Comparison of ENCODE assay signal across 16 cellular contexts in the genomic region with DNA sequence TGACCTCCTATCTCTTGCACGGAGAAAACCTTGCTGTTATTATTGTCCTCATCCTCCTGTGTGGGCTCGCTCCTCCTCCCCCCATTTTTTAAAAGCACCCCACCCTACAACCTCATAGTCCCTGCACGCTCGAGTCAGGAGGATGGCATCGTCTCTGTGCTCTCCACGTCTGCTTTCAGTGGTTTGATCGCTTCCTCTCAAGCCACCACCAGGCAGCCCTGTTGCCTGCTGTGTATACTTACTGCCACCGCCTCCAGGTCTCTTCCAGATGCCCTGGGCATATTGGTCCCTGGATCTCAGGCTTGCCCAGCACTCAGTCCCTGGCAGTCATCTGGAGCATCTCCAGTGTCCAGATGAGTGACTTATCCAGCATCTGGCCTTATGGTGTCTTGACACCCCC. TPM values are rescaled to one million over a fixed set of nuclear protein-coding genes. Genes with fewer than 3 reads are reported as not detected.
DNase-seq lines count a peak whose midpoint lies in the region; ATAC-seq, FAIRE-seq and TF ChIP-seq lines count a peak whose summit lies in the region.
"Had no signal": no experiment of that assay in that cellular context is flagged by ENCODE, and none has a peak within 500 bp of the region (broad histone marks: within the 10 kb centered on the region; RNA-seq: fewer than 3 reads in every experiment).

No MANE protein-coding gene starts in this region.

- no peaks in the 10 kb centered on the region for H3K9me3 ChIP-seq in HepG2 (ENCODE audit: low read length)
- H3K9me3 ChIP-seq in right lobe of liver = no peaks in the 10 kb centered on the region
- H3K9me3 ChIP-seq in GM12878 (replicated peaks; ENCODE audit: control insufficient read depth, insufficient read depth, low read length) = no peaks in the 10 kb centered on the region
- peaks cover 4% of the 10 kb centered on the region in 2 donors for H3K9me3 ChIP-seq in muscle layer of duodenum (ENCODE audit: control insufficient read depth in 1 of 2, low read length in 2 of 2)
- no peaks in the 10 kb centered on the region for H3K9me3 ChIP-seq in right cardiac atrium (ENCODE audit: control insufficient read depth, low read length)

- DNase-seq in HepG2 (ENCODE audit: low spot score) (no peak), right lobe of liver (no peak), GM12878 (ENCODE audit: low read depth, low spot score) (no peak), SIG-M5 treated with dmso at 0.1 percent for 504 hours (lab: John Stamatoyannopoulos, UW; ENCODE audit: unreplicated experiment) (no peak), RPMI8226 (no peak), right cardiac atrium (no peak)
- DNase-seq: DMS 273 treated with DMSO at 0.1 percent for 48 hours, HFFc6, NCI-H187, NCI-H345, SK-N-SH had no signal

- CTCF ChIA-PET in HepG2 (lab: Yijun Ruan, JAX; ENCODE audit: low intra/inter-chr PET ratio, low total read pairs) = no interaction called here
- CTCF ChIA-PET in GM12878 (lab: Yijun Ruan, JAX) = no interaction called here

- H2AFZ ChIP-seq in HepG2 (ENCODE audit: low read length) (no peak overlapping the region), GM12878 (ENCODE audit: control insufficient read depth, low read depth, low read length) (no peak overlapping the region)

- H3K4me3 ChIP-seq in HepG2 (replicated peaks in 1 of 3; ENCODE audit: insufficient read depth in 1 of 3, low read depth in 2 of 3, low read length in 3 of 3) (no peak overlapping the region), right lobe of liver (no peak overlapping the region), GM12878 (no peak overlapping the region), muscle layer of duodenum (ENCODE audit: low read depth in 1 of 2, low read length in 2 of 2) (no peak overlapping the region), right cardiac atrium (ENCODE audit: low read length) (no peak overlapping the region)

- H3K36me3 ChIP-seq in HepG2 (replicated peaks in 1 of 2; ENCODE audit: control insufficient read depth in 1 of 2, insufficient read depth in 2 of 2, low read length in 2 of 2) (no peaks in the 10 kb centered on the region), right lobe of liver (no peaks in the 10 kb centered on the region), GM12878 (ENCODE audit: control insufficient read depth in 2 of 2, insufficient read depth in 2 of 2, low read length in 1 of 2) (no peaks in the 10 kb centered on the region), muscle layer of duodenum (ENCODE audit: control insufficient read depth in 1 of 2, insufficient read depth in 2 of 2, low read length in 2 of 2) (no peaks in the 10 kb centered on the region)

- RAD21 ChIA-PET in GM12878 (lab: Charles Lee; ENCODE audit: unreplicated experiment) = no interaction called here

- TF ChIP-seq POLR2A in HepG2 (IDR thresholded peaks at IDR 0.05; ENCODE audit: insufficient read depth in 1 of 2, low read depth in 2 of 2, low read length in 2 of 2) (no peak), right lobe of liver (IDR thresholded peaks at IDR 0.05) (no peak), GM12878 (IDR thresholded peaks at IDR 0.05; ENCODE audit: low read depth, low read length) (no peak)

- in situ Hi-C loops in HepG2 (cut with HindIII; ENCODE audit: extremely low pct_ligation_motif_present, low pct_unique_long_range_greater_than_20kb) = no loop called here
- in situ Hi-C loops in GM12878 (cut with MboI) = no loop called here

- H3K4me1 ChIP-seq in HepG2 (ENCODE audit: insufficient read depth, low read length) = peaks cover 28% of the 10 kb centered on the region
- no peaks in the 10 kb centered on the region for H3K4me1 ChIP-seq in right lobe of liver
- no peaks in the 10 kb centered on the region for H3K4me1 ChIP-seq in GM12878 (ENCODE audit: control insufficient read depth, insufficient read depth, low read length)
- no peaks in the 10 kb centered on the region for H3K4me1 ChIP-seq in muscle layer of duodenum (ENCODE audit: control insufficient read depth in 1 of 2, insufficient read depth in 2 of 2, low read length in 2 of 2)
- H3K4me1 ChIP-seq in right cardiac atrium (ENCODE audit: control insufficient read depth, insufficient read depth, low read length) = no peaks in the 10 kb centered on the region

- TF ChIP-seq RAD21 in HepG2 (CRISPR knock-in tag; IDR thresholded peaks at IDR 0.05) (no peak), GM12878 (IDR thresholded peaks at IDR 0.05; ENCODE audit: insufficient read depth, low read depth, low read length) (no peak)

- H3K27me3 ChIP-seq in HepG2 (ENCODE audit: control insufficient read depth in 1 of 2, insufficient read depth in 2 of 2, low read length in 2 of 2) = peaks cover 0 to 6% of the 10 kb centered on the region in 2 experiments; a peak in 1 of 5 replicates
- H3K27me3 ChIP-seq in right lobe of liver = no peaks in the 10 kb centered on the region
- H3K27me3 ChIP-seq in GM12878 (replicated peaks in 1 of 2; ENCODE audit: control insufficient read depth in 2 of 2, insufficient read depth in 2 of 2, low read length in 1 of 2) = no peaks in the 10 kb centered on the region
- H3K27me3 ChIP-seq in muscle layer of duodenum (ENCODE audit: low read depth, low read length) = no peaks in the 10 kb centered on the region
- H3K27me3 ChIP-seq in right cardiac atrium (ENCODE audit: control insufficient read depth, insufficient read depth) = no peaks in the 10 kb centered on the region

- TF ChIP-seq EP300 in HepG2 (IDR thresholded peaks at IDR 0.05; ENCODE audit: low read depth in 2 of 2, low read length in 2 of 2) = no peak
- TF ChIP-seq EP300 in HepG2 (CRISPR knock-in tag; IDR thresholded peaks at IDR 0.05; ENCODE audit: borderline replicate concordance) = no peak
- TF ChIP-seq EP300 in GM12878 (IDR thresholded peaks at IDR 0.05; ENCODE audit: borderline replicate concordance in 1 of 2, control insufficient read depth in 1 of 2, low read depth in 2 of 2, low read length in 2 of 2) = no peak

- SMC1A ChIA-PET in GM12878 (lab: Charles Lee; ENCODE audit: uncharacterized antibody, unreplicated experiment) = no interaction called here

- POLR2A ChIA-PET in HepG2 (lab: Yijun Ruan, JAX) = no interaction called here
- POLR2A ChIA-PET in GM12878 (lab: Charles Lee) = no interaction called here

- H3K79me2 ChIP-seq in HepG2 (ENCODE audit: insufficient read depth, low read length) (no peaks in the 10 kb centered on the region), GM12878 (ENCODE audit: control insufficient read depth, insufficient read depth, low read length) (no peaks in the 10 kb centered on the region)

- H4K20me1 ChIP-seq in HepG2 (ENCODE audit: insufficient read depth, low read length) (no peaks in the 10 kb centered on the region), GM12878 (ENCODE audit: control insufficient read depth, insufficient read depth) (no peaks in the 10 kb centered on the region)

- 79% methylated on average over 8 of the region's 8 CpGs for WGBS in HepG2 (ENCODE audit: low lambda C conversion rate)
- 64% methylated on average over 7 of the region's 8 CpGs for WGBS in right lobe of liver (ENCODE audit: insufficient coverage, low coverage, low lambda C conversion rate, missing lambda C conversion rate)
- 41% methylated on average over 8 of the region's 8 CpGs for WGBS in GM12878 (ENCODE audit: insufficient coverage, insufficient replicate concordance, low lambda C conversion rate, missing lambda C conversion rate)
- 79% methylated on average over 8 of the region's 8 CpGs for WGBS in right cardiac atrium

- TF ChIP-seq CTCF in HepG2 (CRISPR knock-in tag; IDR thresholded peaks at IDR 0.05) = no peak
- TF ChIP-seq CTCF in right lobe of liver (IDR thresholded peaks at IDR 0.05) = no peak
- TF ChIP-seq CTCF in GM12878 (IDR thresholded peaks at IDR 0.05 in 2 of 3, conservative IDR thresholded peaks at IDR 0.05 in 1 of 3; ENCODE audit: control insufficient read depth in 2 of 3, extremely low read depth in 1 of 3, insufficient read depth in 1 of 3, low read depth in 3 of 3, low read length in 3 of 3) = no peak

- no peak for FAIRE-seq in HepG2 (lab: Jason Lieb, UNC)
- FAIRE-seq in GM12878 (lab: Jason Lieb, UNC) = no peak
- FAIRE-seq: H1, HTR-8/SVneo had no signal

- no peak overlapping the region for H3K4me2 ChIP-seq in HepG2 (ENCODE audit: low read depth, low read length)
- H3K4me2 ChIP-seq in GM12878 (ENCODE audit: control insufficient read depth, insufficient read depth) = no peak overlapping the region
- H3K4me2 ChIP-seq: SK-N-SH had no signal

- ATAC-seq in HepG2 (peak; percentile 47; the same call in 1 of the 3 replicates), right lobe of liver (no peak), GM12878 (peak; percentile 41; the same call in 1 of the 3 replicates), right cardiac atrium (no peak)
- ATAC-seq: Right ventricle myocardium inferior had no signal

- intact Hi-C loops in HepG2 (cut with micrococcal nuclease; ENCODE audit: unreplicated experiment) (no loop called here), right lobe of liver (cut with DNase I) (no loop called here), GM12878 (cut with micrococcal nuclease; ENCODE audit: unreplicated experiment) (no loop called here), right cardiac atrium (cut with DNase I) (no loop called here)

- BruUV-seq in HepG2 (replicated peaks; lab: Mats Ljungman, UMichigan) = no TSS peak
- BruUV-seq in GM12878 (replicated peaks; lab: Mats Ljungman, UMichigan) = no TSS peak

- H3K27ac ChIP-seq in HepG2 (ENCODE audit: extremely low read length, insufficient read depth, low read length) (no peak overlapping the region), right lobe of liver (no peak overlapping the region), GM12878 (ENCODE audit: control insufficient read depth, insufficient read depth) (no peak overlapping the region), muscle layer of duodenum (ENCODE audit: low read length) (peak overlapping the region; percentile 14), right cardiac atrium (ENCODE audit: low read length) (no peak overlapping the region)
- H3K27ac ChIP-seq: C4-2B had no signal

- no peak overlapping the region for H3K9ac ChIP-seq in HepG2 (ENCODE audit: insufficient read depth, low read depth, low read length)
- no peak overlapping the region for H3K9ac ChIP-seq in GM12878 (ENCODE audit: control insufficient read depth, insufficient read depth, low read length)
- H3K9ac ChIP-seq: SK-N-SH had no signal

RNA-seq across cellular contexts. Expression of gene GCNT3, which starts 42.1 kb away (rescaled TPM):
- total RNA-seq in HepG2 (2016; rRNA removed; fragmentation: Illumina TruSeq; extraction: Trizol) = 7.7 and 9.8 TPM in 2 replicates
- total RNA-seq in HepG2 (2016; cell fraction: cytosol; rRNA removed; fragmentation: Illumina TruSeq; extraction: Trizol; ENCODE audit: low read depth) = 1.5 TPM in 2 replicates
- total RNA-seq in HepG2 (2016; cell fraction: insoluble cytoplasmic fraction; rRNA removed; fragmentation: Illumina TruSeq; extraction: Trizol) = 8.9 and 12.0 TPM in 2 replicates
- 4.4 and 4.5 TPM in 2 replicates for total RNA-seq in HepG2 (2016; cell fraction: membrane; rRNA removed; fragmentation: Illumina TruSeq; extraction: Trizol)
- 8.1 and 9.7 TPM in 2 replicates for total RNA-seq in HepG2 (2016; cell fraction: nucleus; rRNA removed; fragmentation: Illumina TruSeq; extraction: Trizol)
- 5.8 and 6.8 TPM in 2 replicates for polyA plus RNA-seq in HepG2 (2011; rRNA removed)
- polyA plus RNA-seq in HepG2 (2011; cell fraction: cytosol; rRNA removed) = 4.2 and 5.8 TPM in 2 replicates
- polyA plus RNA-seq in HepG2 (2011; cell fraction: nucleus; rRNA removed) = 2.0 and 2.9 TPM in 2 replicates
- polyA plus RNA-seq in HepG2 (2012) = 2.8 and 3.2 TPM in 2 replicates
- 0.95 and 1.4 TPM in 2 replicates for polyA plus RNA-seq in HepG2 (2016; cell fraction: cytosol; fragmentation: Illumina TruSeq; extraction: Trizol; ENCODE audit: low read depth)
- 6.9 and 7.1 TPM in 2 replicates for polyA plus RNA-seq in HepG2 (2016; cell fraction: insoluble cytoplasmic fraction; fragmentation: Illumina TruSeq; extraction: Trizol; ENCODE audit: low read depth)
- 2.6 and 3.6 TPM in 2 replicates for polyA plus RNA-seq in HepG2 (2016; cell fraction: membrane; fragmentation: Illumina TruSeq; extraction: Trizol; ENCODE audit: low read depth)
- 10.4 and 12.2 TPM in 2 replicates for polyA plus RNA-seq in HepG2 (2016; cell fraction: nucleus; fragmentation: Illumina TruSeq; extraction: Trizol; ENCODE audit: insufficient read depth, low read depth)
- polyA minus RNA-seq in HepG2 (2011; rRNA and poly(A)+ RNA removed; ENCODE audit: low replicate concordance) = 4.5 and 7.0 TPM in 2 replicates
- polyA minus RNA-seq in HepG2 (2011; cell fraction: cytosol; rRNA and poly(A)+ RNA removed) = 3.3 and 4.0 TPM in 2 replicates
- polyA minus RNA-seq in HepG2 (2011; cell fraction: nucleus; rRNA and poly(A)+ RNA removed) = 3.1 and 6.2 TPM in 2 replicates
- total RNA-seq in right lobe of liver = 1 to 10 TPM in 3 of 6 experiments, under 1 TPM in 2, not detected in 1; 0.20 to 3.8 (median 2.4) TPM
- not detected in 2 replicates for total RNA-seq in GM12878 (2013; cell fraction: nucleolus; rRNA removed)
- total RNA-seq in GM12878 (2014; rRNA removed) = 0.05 and 0.34 TPM in 2 replicates
- total RNA-seq in GM12878 (2014; rRNA removed; fragmentation: Illumina TruSeq; extraction: Trizol) = 0.04 and 0.23 TPM in 2 replicates
- total RNA-seq in GM12878 (2021) = 0.11 and 0.31 TPM in 2 replicates
- not detected for polyA plus RNA-seq in GM12878 (2011; ENCODE audit: low read depth)
- polyA plus RNA-seq in GM12878 (2011; rRNA removed) = 0.53 and 0.55 TPM in 2 replicates
- 0.28 and 0.51 TPM in 2 replicates for polyA plus RNA-seq in GM12878 (2011; cell fraction: cytosol; rRNA removed)
- polyA plus RNA-seq in GM12878 (2011; cell fraction: nucleus; rRNA removed) = 0.15 and 0.27 TPM in 2 replicates
- polyA plus RNA-seq in GM12878 (2012) = 0.08 and 0.21 TPM in 2 replicates
- polyA plus RNA-seq in GM12878 (2014; fragmentation: Illumina TruSeq; extraction: Trizol) = 0.12 TPM in 1 of 2 replicates, not detected in the other
- polyA plus RNA-seq in GM12878 (2014; fragmentation: Nextera tagmentation; extraction: Ambion mirVana) = under 1 TPM in 1 of 2 experiments, not detected in 1; 0.38 TPM
- 0.03 and 0.05 TPM in 2 replicates for polyA plus RNA-seq in GM12878 (2014; rRNA removed)
- polyA plus RNA-seq in GM12878 (2016; fragmentation: Nextera tagmentation; extraction: Ambion mirVana) = under 1 TPM in 1 of 2 experiments, not detected in 1; 0.20 TPM
- polyA minus RNA-seq in GM12878 (2011; rRNA and poly(A)+ RNA removed) = 0.36 and 0.73 TPM in 2 replicates
- polyA minus RNA-seq in GM12878 (2011; cell fraction: cytosol; rRNA and poly(A)+ RNA removed) = not detected in 2 replicates
- polyA minus RNA-seq in GM12878 (2011; cell fraction: nucleus; rRNA and poly(A)+ RNA removed) = 0.48 and 0.60 TPM in 2 replicates
- total RNA-seq in right cardiac atrium = under 1 TPM in 2 of 4 donors, not detected in 2; 0.06 to 0.53 TPM
- 0.02 TPM for polyA plus RNA-seq in right cardiac atrium
- total RNA-seq: H1, HFFc6, Right ventricle myocardium inferior had no signal
- polyA plus RNA-seq: H1, SK-N-SH had no signal

Comparison
In these comparisons a context has a peak if more than half of its experiments do, and no peak if none do; other contexts are left out.
1. ATAC-seq: peak in HepG2 (single experiment) and GM12878 (single experiment); none in right lobe of liver (0 of 4) and right cardiac atrium (0 of 2).